ENCODE assay signal across 7 cellular contexts in genomic region chr3:99872633-99873254, GRCh38.
A peak's percentile ranks its signal among the peaks of the same experiment; 100 is the strongest.
DNase-seq lines count a peak whose midpoint lies in the region; ATAC-seq lines count a peak whose summit lies in the region.

No MANE protein-coding gene starts in this region.

- peak overlapping the region in 10 of 21 experiments; percentile 24 to 96 (median 89) for H3K27ac ChIP-seq in skin epidermis

- DNase-seq in amniotic epithelial cell (ENCODE audit: low read depth) (peak; percentile 63), amygdala (lab: John Stamatoyannopoulos, UW) (no peak), globus pallidus (ENCODE audit: low spot score) (no peak), NK-92 (lab: John Stamatoyannopoulos, UW; ENCODE audit: unreplicated experiment) (no peak)

- peak; percentile 71 for ATAC-seq in GM19351 (IDR thresholded peaks at IDR 0.05; ENCODE audit: unreplicated experiment)
- ATAC-seq in HG02884 (IDR thresholded peaks at IDR 0.05; ENCODE audit: unreplicated experiment), result peak; percentile 65

- H3K4me3 ChIP-seq in skin epidermis, result peak overlapping the region; percentile 1 to 64 (median 49)
